In the genomic region with DNA sequence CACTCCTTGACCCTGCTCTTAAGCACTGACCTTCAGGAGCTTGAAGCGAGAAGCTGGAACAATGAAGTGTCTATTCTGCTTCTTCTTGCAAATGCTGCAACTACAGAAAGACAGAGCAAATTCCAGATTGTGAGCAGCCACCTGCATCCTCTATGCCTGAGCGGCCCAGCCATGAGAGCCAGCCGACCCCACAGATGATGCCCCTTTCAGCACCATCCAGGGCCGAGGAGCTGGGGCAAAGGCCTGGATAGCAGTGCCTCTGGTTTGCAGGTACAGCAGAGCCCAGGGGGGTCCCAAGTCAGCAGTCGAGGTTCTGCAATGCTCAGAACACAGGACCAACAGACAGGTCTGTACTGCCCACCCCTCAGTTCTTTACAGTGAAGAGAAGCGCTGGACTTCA, we compare ENCODE assay signal across 15 cellular contexts. TPM values are rescaled to one million over a fixed set of nuclear protein-coding genes. Genes with fewer than 3 reads are reported as not detected.
A peak's percentile ranks its signal among the peaks of the same experiment; 100 is the strongest.
DNase-seq lines count a peak whose midpoint lies in the region; ATAC-seq and TF ChIP-seq lines count a peak whose summit lies in the region.
"Had no signal": no experiment of that assay in that cellular context is flagged by ENCODE, and none has a peak within 500 bp of the region (broad histone marks: within the 10 kb centered on the region; RNA-seq: fewer than 3 reads in every experiment).

No MANE protein-coding gene starts in this region.

- H2AFZ ChIP-seq in OCI-LY1 (ENCODE audit: low read length): no peak overlapping the region

- no peak for DNase-seq in neural crest cell (ENCODE audit: low read depth, low spot score)
- peak; percentile 51 for DNase-seq in upper lobe of right lung
- DNase-seq in NCI-H1417 treated with DMSO at 0.1 percent for 48 hours (lab: John Stamatoyannopoulos, UW): no peak
- no peak for DNase-seq in stimulated activated CD4-positive, alpha-beta T cell treated with anti-CD3 and anti-CD28 coated beads, Interleukin-12 subunit alpha, Interleukin-12 subunit beta, amount 100 ng/mL, for 4 hours
- DNase-seq: ACHN; BE2C; C1 segment of cervical spinal cord; Caco-2; CD4-positive, CD25-positive, alpha-beta regulatory T cell had no signal

- no peaks in the 10 kb centered on the region for H4K20me1 ChIP-seq in OCI-LY1 (ENCODE audit: insufficient read depth, low read length)

- H3K36me3 Mint-ChIP-seq in neural crest cell (ENCODE audit: low read depth): peaks cover 24% of the 10 kb centered on the region

- H3K9me3 Mint-ChIP-seq in neural crest cell: no peaks in the 10 kb centered on the region
- H3K9me3 Mint-ChIP-seq: CD4-positive, CD25-positive, alpha-beta regulatory T cell; IgD-negative memory B cell had no signal

- intact Hi-C loops in upper lobe of right lung (cut with DNase I): no loop called here

- H3K79me2 ChIP-seq in OCI-LY1 (ENCODE audit: insufficient read depth, low read length): peaks cover 32% of the 10 kb centered on the region

- no peak overlapping the region; the same call in 1 of the 2 replicates for H3K9ac ChIP-seq in OCI-LY1 (ENCODE audit: low read length)

- peak overlapping the region; percentile 81 for H3K4me3 Mint-ChIP-seq in neural crest cell
- H3K4me3 Mint-ChIP-seq: IgD-negative memory B cell had no signal

- H3K27ac Mint-ChIP-seq in neural crest cell (ENCODE audit: unreplicated experiment): peak overlapping the region; percentile 19
- H3K27ac Mint-ChIP-seq: IgD-negative memory B cell had no signal

- ATAC-seq in upper lobe of right lung (no peak), HG03469 (IDR thresholded peaks at IDR 0.05; ENCODE audit: unreplicated experiment) (no peak)

- TF ChIP-seq CTCF in OCI-LY1 (IDR thresholded peaks at IDR 0.05; ENCODE audit: low read length): no peak
- TF ChIP-seq CTCF in neural crest cell (conservative IDR thresholded peaks at IDR 0.05): no peak
- no peak for TF ChIP-seq CTCF in upper lobe of right lung (IDR thresholded peaks at IDR 0.05)

- H3K4me2 ChIP-seq in OCI-LY1 (ENCODE audit: low read length): no peak overlapping the region

- no peaks in the 10 kb centered on the region for H3K27me3 Mint-ChIP-seq in neural crest cell (ENCODE audit: low read depth)
- H3K27me3 Mint-ChIP-seq: IgD-negative memory B cell had no signal

- H3F3A ChIP-seq in OCI-LY1 (ENCODE audit: insufficient read depth, low read length): 0 out of 2 replicates have a peak, but pooled peaks cover 8% of the 10 kb centered on the region

- H3K27ac ChIP-seq in KOPT-K1 (ENCODE audit: low read depth, low read length, poor library complexity, severe bottlenecking) (peak overlapping the region; percentile 66), OCI-LY1 (ENCODE audit: low read depth, low read length, poor library complexity, severe bottlenecking) (peak overlapping the region; percentile 91), upper lobe of right lung (no peak overlapping the region)
- H3K27ac ChIP-seq: HL-60 had no signal

- H3K4me3 ChIP-seq in OCI-LY1 (ENCODE audit: low read depth, low read length, poor library complexity, severe bottlenecking) (no peak overlapping the region), upper lobe of right lung (no peak overlapping the region)
- H3K4me3 ChIP-seq: HAP-1 had no signal

- H3K27me3 ChIP-seq in OCI-LY1 (ENCODE audit: insufficient read depth, low read length) (no peaks in the 10 kb centered on the region), upper lobe of right lung (no peaks in the 10 kb centered on the region)
- H3K27me3 ChIP-seq: BE2C had no signal

- H3K4me1 ChIP-seq in OCI-LY1 (ENCODE audit: insufficient read depth, low read length, severe bottlenecking) (peaks cover 35% of the 10 kb centered on the region), upper lobe of right lung (peaks cover 12% of the 10 kb centered on the region)
- H3K4me1 ChIP-seq: BE2C had no signal

- H3K9me3 ChIP-seq in KOPT-K1 (ENCODE audit: insufficient read depth, low read length, poor library complexity, severe bottlenecking) (no peaks in the 10 kb centered on the region), OCI-LY1 (ENCODE audit: low read length) (no peaks in the 10 kb centered on the region), upper lobe of right lung (no peaks in the 10 kb centered on the region)
- H3K9me3 ChIP-seq: BE2C had no signal

- H3K4me1 Mint-ChIP-seq in neural crest cell: peaks cover 45% of the 10 kb centered on the region

- H3K9me2 ChIP-seq in OCI-LY1 (ENCODE audit: low read depth, low read length): no peaks in the 10 kb centered on the region

- H3K36me3 ChIP-seq in KOPT-K1 (ENCODE audit: insufficient read depth, low read length) (peaks cover 52% of the 10 kb centered on the region), OCI-LY1 (ENCODE audit: insufficient read depth, low read length) (peaks cover 58% of the 10 kb centered on the region), upper lobe of right lung (no peaks in the 10 kb centered on the region)

RNA-seq across cellular contexts. Expression of a gene that starts 4.7 kb away (rescaled TPM):
- total RNA-seq in neural crest cell: 488 and 489 TPM in 2 replicates
- total RNA-seq in upper lobe of right lung: 10.4 TPM

RNA-seq across cellular contexts. Expression of a gene that starts 32.3 kb away (rescaled TPM):
- total RNA-seq in neural crest cell (2,058 and 2,177 TPM in 2 replicates), upper lobe of right lung (1,410 TPM)

Comparison
In these comparisons a context has a peak if more than half of its experiments do, and no peak if none do; other contexts are left out.
1. RNA of a gene that starts 4.7 kb away (total RNA-seq): 488 to 489 TPM in neural crest cell; 10.4 TPM in upper lobe of right lung (single experiment); every median in the first group is over 10 times any median in the second.